In the genomic region with DNA sequence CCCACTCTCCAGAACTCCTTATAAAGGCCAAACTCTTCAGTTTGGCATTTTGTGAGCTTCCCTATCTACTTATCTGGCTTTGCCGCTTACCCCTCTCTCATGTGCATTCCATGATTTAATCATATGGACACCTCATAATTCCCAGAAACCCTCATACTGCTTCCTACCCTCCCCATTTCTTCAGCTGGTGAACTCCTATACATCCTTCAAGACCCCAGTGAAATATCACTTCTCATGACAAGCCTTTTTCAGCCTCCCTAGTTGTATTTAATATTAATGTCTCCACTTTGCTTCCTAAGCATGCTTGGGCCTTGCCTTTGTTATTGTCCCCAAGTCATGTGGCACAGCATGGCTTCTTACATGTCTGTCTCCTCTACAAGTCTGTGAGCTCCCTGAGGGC, we compare ENCODE assay signal across 3 cellular contexts.
TF ChIP-seq lines count a peak whose summit lies in the region.

No MANE protein-coding gene starts in this region.

TF ChIP-seq in SK-N-SH treated with all-trans-retinoic acid at 6 μM for 48 hours, 23 proteins besides CTCF, POLR2A, EP300 and RAD21 (continued from another document):
- TF ChIP-seq ZFP3 (CRISPR knock-in tag; IDR thresholded peaks at IDR 0.05) (peak; percentile 99), OSR1 (CRISPR knock-in tag; IDR thresholded peaks at IDR 0.05) (no peak)
TF ChIP-seq in SK-N-SH treated with all-trans-retinoic acid at 6 μM for 48 hours: peak in this region for 1.

TF ChIP-seq in SK-N-SH, 30 proteins besides CTCF, POLR2A, EP300 and RAD21:
- TF ChIP-seq FOXM1 (IDR thresholded peaks at IDR 0.05; ENCODE audit: low read depth): no peak
TF ChIP-seq in SK-N-SH: peak in this region for 0.

TF ChIP-seq in H1, 55 proteins besides CTCF, POLR2A, EP300 and RAD21 (continued from another document):
- no peak for TF ChIP-seq RXRA (IDR thresholded peaks at IDR 0.05; ENCODE audit: insufficient read depth, low read depth, low read length)
- TF ChIP-seq CBX5 (IDR thresholded peaks at IDR 0.05; ENCODE audit: low read depth, low read length): no peak
- no peak for TF ChIP-seq CTBP2 (IDR thresholded peaks at IDR 0.05; ENCODE audit: borderline replicate concordance, insufficient read depth, insufficient read length, low read length)
- TF ChIP-seq SIN3A (conservative IDR thresholded peaks at IDR 0.05 in 1 of 2, IDR thresholded peaks at IDR 0.05 in 1 of 2; ENCODE audit: low read depth in 1 of 2, low read length in 2 of 2): no peak
- TF ChIP-seq GABPA (IDR thresholded peaks at IDR 0.05; ENCODE audit: borderline replicate concordance, insufficient read depth, low read length): no peak
- TF ChIP-seq PHF8 (conservative IDR thresholded peaks at IDR 0.05; ENCODE audit: low read depth, low read length): no peak
- TF ChIP-seq SP2 (IDR thresholded peaks at IDR 0.05; ENCODE audit: low read length): no peak
- TF ChIP-seq CREB1 (IDR thresholded peaks at IDR 0.05): no peak
- no peak for TF ChIP-seq NRF1 (IDR thresholded peaks at IDR 0.05; ENCODE audit: low read depth, low read length)
- no peak for TF ChIP-seq CEBPB (IDR thresholded peaks at IDR 0.05; ENCODE audit: low read depth, low read length)
- no peak for TF ChIP-seq SIRT6 (IDR thresholded peaks at IDR 0.05; ENCODE audit: low read length)
TF ChIP-seq in H1: peak in this region for 0.
